ENCODE assay signal across 8 cellular contexts in the genomic region with DNA sequence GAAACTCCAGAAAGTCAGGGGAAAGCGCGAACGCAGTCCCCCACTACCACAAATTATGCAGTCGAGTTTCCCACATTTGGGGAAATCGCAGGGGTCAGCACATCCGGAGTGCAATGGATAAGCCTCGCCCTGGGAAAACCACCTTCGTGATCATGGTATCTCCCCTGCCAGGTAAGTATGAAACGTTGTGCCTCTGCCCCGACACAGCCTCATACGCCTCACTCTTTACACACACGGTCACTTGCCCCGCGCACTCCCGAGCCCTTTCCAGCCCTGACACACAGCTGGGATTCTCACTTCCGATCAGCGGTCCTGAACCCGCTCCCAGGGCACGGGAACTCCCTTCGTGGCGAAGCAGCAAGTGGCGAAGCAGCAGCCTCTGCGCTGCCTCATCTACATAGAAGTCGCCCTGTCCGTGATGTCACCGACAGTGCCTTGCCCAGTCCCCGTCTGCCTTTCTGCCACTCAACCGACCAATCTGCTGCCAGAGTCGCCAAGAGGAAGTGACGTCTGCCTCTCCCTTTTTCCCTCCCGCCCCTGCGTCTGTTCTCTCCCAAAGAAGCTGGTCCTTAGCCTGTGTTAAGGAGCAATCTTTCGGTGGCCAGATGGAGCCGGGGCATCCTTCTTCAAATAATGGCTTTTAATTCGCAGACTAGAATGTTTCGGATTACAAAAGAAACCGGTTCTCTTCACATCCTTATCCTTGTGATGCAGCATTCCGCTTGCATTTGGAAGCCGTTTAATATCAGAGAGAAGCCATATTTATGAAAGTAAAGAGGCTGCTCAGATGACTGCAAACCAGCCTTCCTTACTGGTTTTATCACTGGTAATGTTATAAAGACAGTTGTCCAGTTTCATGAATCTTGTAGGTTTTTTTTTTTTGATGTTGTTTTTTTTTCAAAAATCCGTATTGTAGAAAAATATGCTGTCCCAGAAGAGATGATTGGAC. TPM values are rescaled to one million over a fixed set of nuclear protein-coding genes. Genes with fewer than 3 reads are reported as not detected.
DNase-seq lines count a peak whose midpoint lies in the region; ATAC-seq, FAIRE-seq and TF ChIP-seq lines count a peak whose summit lies in the region.
"Not testable (repeated sequence)": the region's sequence is repeated elsewhere in the genome, so short reads cannot be mapped to it uniquely, and the experiment has no call there.

TSS of gene RNU1-1 (minus strand) at position 179 of the 949 bp plus-strand sequence.

- TF ChIP-seq POLR2A in HepG2 (IDR thresholded peaks at IDR 0.05; ENCODE audit: insufficient read depth in 1 of 2, low read depth in 2 of 2, low read length in 2 of 2), result peak; percentile 19 to 26; a peak in 2 of 4 replicates

- TSS peak; percentile 97 for BruUV-seq in HepG2 (replicated peaks; lab: Mats Ljungman, UMichigan)

- H3K9ac ChIP-seq in SK-N-MC (ENCODE audit: insufficient read length) (peak within 1 kb of the TSS; percentile 71), endodermal cell (ENCODE audit: extremely low read depth, low read length, poor library complexity, severe bottlenecking) (peak within 1 kb of the TSS; percentile 70), HepG2 (ENCODE audit: insufficient read depth, low read depth, low read length) (peak within 1 kb of the TSS; percentile 81), skeletal muscle tissue (ENCODE audit: low read depth in 1 of 3, low read length in 3 of 3) (peak within 1 kb of the TSS; percentile 71 to 83 (median 74))

- TF ChIP-seq CTCF in GM12864 (IDR thresholded peaks at IDR 0.05; ENCODE audit: low read depth, low read length, missing control alignments); endodermal cell (conservative IDR thresholded peaks at IDR 0.05); HepG2 (CRISPR knock-in tag; IDR thresholded peaks at IDR 0.05); upper lobe of right lung (IDR thresholded peaks at IDR 0.05): not testable (repeated sequence)

- peak within 1 kb of the TSS; percentile 72 for H3K4me2 ChIP-seq in HepG2 (ENCODE audit: low read depth, low read length)

- H3K27ac ChIP-seq in SK-N-MC, result peak within 1 kb of the TSS; percentile 85
- H3K27ac ChIP-seq in endodermal cell (ENCODE audit: low read depth, low read length), result peak within 1 kb of the TSS; percentile 96
- H3K27ac ChIP-seq in HepG2 (ENCODE audit: extremely low read length, insufficient read depth, low read length), result peak within 1 kb of the TSS; percentile 93
- H3K27ac ChIP-seq in skeletal muscle tissue (ENCODE audit: low read depth, low read length), result peak within 1 kb of the TSS; percentile 77
- peak within 1 kb of the TSS; percentile 90 for H3K27ac ChIP-seq in upper lobe of right lung

- H3K9me3 ChIP-seq in SK-N-MC (ENCODE audit: low read depth, low read length); endodermal cell (ENCODE audit: control insufficient read depth, low read length); HepG2 (ENCODE audit: low read length); skeletal muscle tissue (ENCODE audit: control insufficient read depth in 3 of 3, low read length in 3 of 3); upper lobe of right lung: not testable (repeated sequence)

- H3K4me1 ChIP-seq in endodermal cell (ENCODE audit: control insufficient read depth, insufficient read depth, low read length); HepG2 (ENCODE audit: insufficient read depth, low read length); skeletal muscle tissue (ENCODE audit: control insufficient read depth in 3 of 3, insufficient read depth in 3 of 3, low read length in 3 of 3); upper lobe of right lung: not testable (repeated sequence)

- not testable (repeated sequence) for H3K36me3 Mint-ChIP-seq in activated T-cell treated with anti-CD3 and anti-CD28 coated beads, Interleukin-2, amount 50 U/mL, for 72 hours (ENCODE audit: insufficient read depth in 2 of 2); endodermal cell (ENCODE audit: low read depth)

- DNase-seq in GM12864 (ENCODE audit: low read depth) (peak; percentile 24), NCI-H146 (lab: John Stamatoyannopoulos, UW) (peak; percentile 71), endodermal cell (peak; percentile 91), HepG2 (ENCODE audit: low spot score) (peak; percentile 80), upper lobe of right lung (peak; percentile 88)
- not testable (repeated sequence) for DNase-seq in SK-N-MC (ENCODE audit: low read depth, low spot score)
- peak; percentile 72 to 77 for DNase-seq in activated T-cell treated with anti-CD3 and anti-CD28 coated beads, Interleukin-2, amount 50 U/mL, for 72 hours

- CTCF ChIA-PET in HepG2 (lab: Yijun Ruan, JAX; ENCODE audit: low intra/inter-chr PET ratio, low total read pairs), result not testable (repeated sequence)

- not testable (repeated sequence) for H3K36me3 ChIP-seq in SK-N-MC (ENCODE audit: insufficient read depth, low read length); endodermal cell (ENCODE audit: control insufficient read depth, insufficient read depth, low read length); HepG2 (replicated peaks in 1 of 2; ENCODE audit: control insufficient read depth in 1 of 2, insufficient read depth in 2 of 2, low read length in 2 of 2); skeletal muscle tissue (ENCODE audit: control insufficient read depth in 3 of 3, insufficient read depth in 3 of 3, low read length in 3 of 3); upper lobe of right lung

- FAIRE-seq in HepG2 (lab: Jason Lieb, UNC), result not testable (repeated sequence)

- H4K20me1 ChIP-seq in HepG2 (ENCODE audit: insufficient read depth, low read length), result not testable (repeated sequence)

- not testable (repeated sequence) for H2AFZ ChIP-seq in HepG2 (ENCODE audit: low read length)

- POLR2A ChIA-PET in HepG2 (lab: Yijun Ruan, JAX), result interaction anchor here (0.8 to 1.7 kb wide), 16 partner anchors 9 to 391 kb away, joined by 3 to 12 read pairs (median 4); partner anchors contain the start of genes NBPF1, NECAP2 and RNU1-2

- in situ Hi-C loops in HepG2 (cut with HindIII; ENCODE audit: extremely low pct_ligation_motif_present, low pct_unique_long_range_greater_than_20kb), result not testable (repeated sequence)

- not testable (repeated sequence) for H3K4me3 Mint-ChIP-seq in activated T-cell treated with anti-CD3 and anti-CD28 coated beads, Interleukin-2, amount 50 U/mL, for 72 hours; endodermal cell

- peaks cover 24% of the 10 kb centered on the region for H3K27me3 Mint-ChIP-seq in activated T-cell treated with anti-CD3 and anti-CD28 coated beads, Interleukin-2, amount 50 U/mL, for 72 hours (ENCODE audit: low read depth)
- H3K27me3 Mint-ChIP-seq in endodermal cell (ENCODE audit: insufficient read depth), result not testable (repeated sequence)

- not testable (repeated sequence) for H3K27ac Mint-ChIP-seq in activated T-cell treated with anti-CD3 and anti-CD28 coated beads, Interleukin-2, amount 50 U/mL, for 72 hours; endodermal cell

- H3K4me3 ChIP-seq in GM12864 (ENCODE audit: low read depth, low read length) (peak within 1 kb of the TSS; percentile 34; the same call in 1 of the 2 replicates), SK-N-MC (peak within 1 kb of the TSS; percentile 70), HepG2 (replicated peaks in 1 of 3; ENCODE audit: insufficient read depth in 1 of 3, low read depth in 2 of 3, low read length in 3 of 3) (peak within 1 kb of the TSS; percentile 42 to 60 (median 54); a peak in 5 of 6 replicates), skeletal muscle tissue (ENCODE audit: low read length in 3 of 3) (peak within 1 kb of the TSS; percentile 49 to 63 (median 52)), upper lobe of right lung (peak within 1 kb of the TSS; percentile 43)
- not testable (repeated sequence) for H3K4me3 ChIP-seq in endodermal cell (ENCODE audit: low read length)

- intact Hi-C loops in HepG2 (cut with micrococcal nuclease; ENCODE audit: unreplicated experiment); upper lobe of right lung (cut with DNase I): not testable (repeated sequence)

- not testable (repeated sequence) for H3K79me2 ChIP-seq in HepG2 (ENCODE audit: insufficient read depth, low read length)

- H3K9me3 Mint-ChIP-seq in activated T-cell treated with anti-CD3 and anti-CD28 coated beads, Interleukin-2, amount 50 U/mL, for 72 hours; endodermal cell: not testable (repeated sequence)

- not testable (repeated sequence) for TF ChIP-seq RAD21 in HepG2 (CRISPR knock-in tag; IDR thresholded peaks at IDR 0.05)

- H3K4me1 Mint-ChIP-seq in activated T-cell treated with anti-CD3 and anti-CD28 coated beads, Interleukin-2, amount 50 U/mL, for 72 hours (ENCODE audit: low read depth); endodermal cell: not testable (repeated sequence)

- TF ChIP-seq EP300 in HepG2 (IDR thresholded peaks at IDR 0.05; ENCODE audit: low read depth in 2 of 2, low read length in 2 of 2); HepG2 (CRISPR knock-in tag; IDR thresholded peaks at IDR 0.05; ENCODE audit: borderline replicate concordance): not testable (repeated sequence)

- peak; percentile 33 to 48 for ATAC-seq in activated T-cell treated with anti-CD3 and anti-CD28 coated beads, Interleukin-2, amount 50 U/mL, for 72 hours (replicated peaks in 1 of 2)
- peak; percentile 69 for ATAC-seq in HepG2
- ATAC-seq in upper lobe of right lung, result peak; percentile 58

- WGBS in endodermal cell (ENCODE audit: insufficient coverage in 1 of 2, insufficient read length in 1 of 2), 2 experiments, result 0 to 4% methylated on average over 1 to 26 of the region's 40 CpGs
- 2% methylated on average over 24 of the region's 40 CpGs for WGBS in HepG2 (ENCODE audit: low lambda C conversion rate)

- not testable (repeated sequence) for H3K27me3 ChIP-seq in endodermal cell (ENCODE audit: control insufficient read depth, insufficient read depth, low read length, poor library complexity, severe bottlenecking); HepG2 (ENCODE audit: control insufficient read depth in 1 of 2, insufficient read depth in 2 of 2, low read length in 2 of 2); skeletal muscle tissue (ENCODE audit: control insufficient read depth in 3 of 3, insufficient read depth in 3 of 3, low read length in 3 of 3); upper lobe of right lung

RNA-seq across cellular contexts. Expression of gene RNU1-1, which starts in this region (rescaled TPM):
- 1,000 to 10,000 TPM; 1,100 to 1,278 TPM for total RNA-seq in activated T-cell treated with anti-CD3 and anti-CD28 coated beads, Interleukin-2, amount 50 U/mL, for 72 hours
- 1,000 to 10,000 TPM; 2,483 to 3,611 TPM for total RNA-seq in endodermal cell
- 11,872 TPM for polyA plus RNA-seq in endodermal cell (2013, experiment 1 of 2)
- polyA plus RNA-seq in endodermal cell (2013, experiment 2 of 2), result 14,577 TPM
- total RNA-seq in HepG2 (2016; rRNA removed; fragmentation: Illumina TruSeq; extraction: Trizol), result 859 and 11,018 TPM in 2 replicates
- total RNA-seq in HepG2 (2016; cell fraction: cytosol; rRNA removed; fragmentation: Illumina TruSeq; extraction: Trizol; ENCODE audit: low read depth), result 16,281 and 17,236 TPM in 2 replicates
- 1,309 and 10,613 TPM in 2 replicates for total RNA-seq in HepG2 (2016; cell fraction: insoluble cytoplasmic fraction; rRNA removed; fragmentation: Illumina TruSeq; extraction: Trizol)
- 2,848 and 3,475 TPM in 2 replicates for total RNA-seq in HepG2 (2016; cell fraction: membrane; rRNA removed; fragmentation: Illumina TruSeq; extraction: Trizol)
- total RNA-seq in HepG2 (2016; cell fraction: nucleus; rRNA removed; fragmentation: Illumina TruSeq; extraction: Trizol), result 52,466 and 64,417 TPM in 2 replicates
- polyA plus RNA-seq in HepG2 (2011; rRNA removed), result under 0.01 TPM in 2 replicates
- polyA plus RNA-seq in HepG2 (2011; cell fraction: cytosol; rRNA removed), result under 0.01 TPM in 2 replicates
- under 0.01 TPM in 2 replicates for polyA plus RNA-seq in HepG2 (2011; cell fraction: nucleus; rRNA removed)
- polyA plus RNA-seq in HepG2 (2012), result 59.2 and 78.2 TPM in 2 replicates
- polyA plus RNA-seq in HepG2 (2016; cell fraction: cytosol; fragmentation: Illumina TruSeq; extraction: Trizol; ENCODE audit: low read depth), result 27.3 and 44.4 TPM in 2 replicates
- not detected in 2 replicates for polyA plus RNA-seq in HepG2 (2016; cell fraction: insoluble cytoplasmic fraction; fragmentation: Illumina TruSeq; extraction: Trizol; ENCODE audit: low read depth)
- not detected in 2 replicates for polyA plus RNA-seq in HepG2 (2016; cell fraction: membrane; fragmentation: Illumina TruSeq; extraction: Trizol; ENCODE audit: low read depth)
- polyA plus RNA-seq in HepG2 (2016; cell fraction: nucleus; fragmentation: Illumina TruSeq; extraction: Trizol; ENCODE audit: insufficient read depth, low read depth), result 32.8 TPM in 1 of 2 replicates, not detected in the other
- 12,820 and 15,604 TPM in 2 replicates for polyA minus RNA-seq in HepG2 (2011; rRNA and poly(A)+ RNA removed; ENCODE audit: low replicate concordance)
- polyA minus RNA-seq in HepG2 (2011; cell fraction: cytosol; rRNA and poly(A)+ RNA removed), result 90,102 and 105,040 TPM in 2 replicates
- polyA minus RNA-seq in HepG2 (2011; cell fraction: nucleus; rRNA and poly(A)+ RNA removed), result 42,574 and 58,030 TPM in 2 replicates
- under 0.01 TPM for total RNA-seq in skeletal muscle tissue
- total RNA-seq in upper lobe of right lung, result 6,622 TPM

Comparison
In these comparisons a context has a peak if more than half of its experiments do, and no peak if none do; other contexts are left out.
1. RNA of gene RNU1-1 (total RNA-seq): 859 to 64,417 TPM in HepG2, 6,622 TPM in upper lobe of right lung (single experiment), 2,483 to 3,611 TPM in endodermal cell and 1,100 to 1,278 TPM in activated T-cell treated with anti-CD3 and anti-CD28 coated beads, Interleukin-2, amount 50 U/mL, for 72 hours; under 0.01 TPM in skeletal muscle tissue (single experiment); every median in the first group is over 100 times any median in the second.
2. Peak in every context shown above with its lines, with median percentiles within 50 percentile points of each other: H3K27ac ChIP-seq, H3K9ac ChIP-seq and ATAC-seq.